In the genomic region with DNA sequence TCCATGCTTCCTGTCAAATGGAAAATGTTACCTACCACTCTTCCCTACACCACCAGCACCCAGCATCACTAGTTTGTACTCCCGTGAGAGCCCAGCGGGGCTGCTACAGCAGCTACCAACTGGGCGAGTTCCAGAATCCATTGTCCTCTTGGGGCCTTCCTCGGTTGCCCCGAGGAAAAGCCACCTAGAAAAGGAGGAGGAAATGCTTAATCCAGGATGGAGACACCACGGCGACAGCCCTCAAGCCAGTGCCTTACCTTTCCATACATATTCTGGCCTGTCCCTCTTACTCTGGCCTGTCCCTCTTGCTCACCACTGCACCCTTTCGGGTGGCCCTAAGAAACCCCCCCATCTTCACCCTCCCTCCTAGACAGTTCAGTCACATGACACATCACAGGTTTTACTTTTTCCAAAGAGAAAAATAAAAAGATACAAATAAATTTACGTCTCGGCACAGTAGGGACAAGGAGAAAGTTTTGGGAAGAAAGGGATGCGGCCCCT, we compare ENCODE assay signal across 8 cellular contexts. TPM values are rescaled to one million over a fixed set of nuclear protein-coding genes. Genes with fewer than 3 reads are reported as not detected.
DNase-seq lines count a peak whose midpoint lies in the region; FAIRE-seq and TF ChIP-seq lines count a peak whose summit lies in the region.

No MANE protein-coding gene starts in this region.

- H3K36me3 ChIP-seq in endothelial cell of umbilical vein (ENCODE audit: control insufficient read depth in 2 of 2, extremely low read depth in 1 of 2, insufficient read depth in 2 of 2, low read length in 2 of 2) (peaks cover 9 to 21% of the 10 kb centered on the region in 2 experiments), mesodermal cell (ENCODE audit: control insufficient read depth, insufficient read depth, low read length) (peaks cover 78% of the 10 kb centered on the region), tibial nerve (peaks cover 0 to 77% (median 12%) of the 10 kb centered on the region in 3 donors)

- peaks cover 20% of the 10 kb centered on the region for H3K79me2 ChIP-seq in endothelial cell of umbilical vein (ENCODE audit: control insufficient read depth, insufficient read depth, low read length)

- peak overlapping the region; percentile 74 for H3K9ac ChIP-seq in endothelial cell of umbilical vein (replicated peaks; ENCODE audit: extremely low read depth, insufficient read depth, low read length)

- no peaks in the 10 kb centered on the region for H3K9me1 ChIP-seq in endothelial cell of umbilical vein (replicated peaks; ENCODE audit: control insufficient read depth, extremely low read depth, insufficient read depth, low read length)

- no peak for TF ChIP-seq POLR2A in endothelial cell of umbilical vein (IDR thresholded peaks at IDR 0.05; ENCODE audit: low read depth, low read length)
- no peak for TF ChIP-seq POLR2A in tibial nerve (IDR thresholded peaks at IDR 0.05)

- H3K27ac ChIP-seq in HL-60 (replicated peaks) (peak overlapping the region; percentile 65), endothelial cell of umbilical vein (ENCODE audit: insufficient read depth, low read depth, low read length) (peak overlapping the region; percentile 69), mesodermal cell (ENCODE audit: low read depth, low read length, severe bottlenecking) (peak overlapping the region; percentile 44), tibial nerve (peak overlapping the region; percentile 91 to 98 (median 96))

- dilution Hi-C loops in endothelial cell of umbilical vein (cut with MboI; ENCODE audit: extremely low pct_ligation_motif_present, low sequenced_read_pairs): no loop called here

- intact Hi-C loops in endothelial cell of umbilical vein (cut with micrococcal nuclease): loop anchor here (1.0 kb wide), 1 partner anchor 51 kb away; the partner anchor contains the start of gene SYT11

- peaks cover 51% of the 10 kb centered on the region for H3K36me3 Mint-ChIP-seq in activated naive CD4-positive, alpha-beta T cell treated with anti-CD3 and anti-CD28 coated beads, Interleukin-2, amount 10 ng/mL, durations not matched to agents 7 days and 5 days
- H3K36me3 Mint-ChIP-seq in T-helper 1 cell treated with Interleukin-12 subunit alpha and Interleukin-12 subunit beta and Interleukin-4 antibody, amounts not matched to agents 30 μg/mL and 1 μg/mL, for 36 hours (ENCODE audit: low read depth): peaks cover 25% of the 10 kb centered on the region

- peak overlapping the region; percentile 58 for H3K4me3 ChIP-seq in HL-60 (replicated peaks; ENCODE audit: insufficient read depth, low read length)
- H3K4me3 ChIP-seq in endothelial cell of umbilical vein (replicated peaks in 1 of 3; ENCODE audit: insufficient read depth in 1 of 3, low read depth in 1 of 3, low read length in 3 of 3): peak overlapping the region; percentile 61 to 85 (median 67)
- peak overlapping the region; percentile 74 for H3K4me3 ChIP-seq in mesodermal cell (ENCODE audit: extremely low read depth, insufficient read depth, low read length, poor library complexity, severe bottlenecking)
- H3K4me3 ChIP-seq in tibial nerve: peak overlapping the region; percentile 66 to 92 (median 86)

- H3K27me3 ChIP-seq in HL-60 (ENCODE audit: insufficient read depth, poor library complexity, severe bottlenecking) (no peaks in the 10 kb centered on the region), endothelial cell of umbilical vein (ENCODE audit: control insufficient read depth in 2 of 2, insufficient read depth in 2 of 2, low read length in 2 of 2) (no peaks in the 10 kb centered on the region), tibial nerve (no peaks in the 10 kb centered on the region)

- no peak for FAIRE-seq in endothelial cell of umbilical vein (lab: Jason Lieb, UNC)

- H3K27ac Mint-ChIP-seq in activated naive CD4-positive, alpha-beta T cell treated with anti-CD3 and anti-CD28 coated beads, Interleukin-2, amount 10 ng/mL, durations not matched to agents 7 days and 5 days: peak overlapping the region; percentile 92
- peak overlapping the region; percentile 98 for H3K27ac Mint-ChIP-seq in T-helper 1 cell treated with Interleukin-12 subunit alpha and Interleukin-12 subunit beta and Interleukin-4 antibody, amounts not matched to agents 30 μg/mL and 1 μg/mL, for 36 hours

- TF ChIP-seq CTCF in HL-60 (IDR thresholded peaks at IDR 0.05; ENCODE audit: insufficient read depth, low read length) (no peak), endothelial cell of umbilical vein (IDR thresholded peaks at IDR 0.05; ENCODE audit: extremely low read depth in 1 of 2, insufficient read depth in 1 of 2, low read depth in 1 of 2, low read length in 2 of 2) (no peak), tibial nerve (IDR thresholded peaks at IDR 0.05) (peak in 2 of 5 experiments; percentile 6 to 12)

- H3K27me3 Mint-ChIP-seq in activated naive CD4-positive, alpha-beta T cell treated with anti-CD3 and anti-CD28 coated beads, Interleukin-2, amount 10 ng/mL, durations not matched to agents 7 days and 5 days: no peaks in the 10 kb centered on the region
- no peaks in the 10 kb centered on the region for H3K27me3 Mint-ChIP-seq in T-helper 1 cell treated with Interleukin-12 subunit alpha and Interleukin-12 subunit beta and Interleukin-4 antibody, amounts not matched to agents 30 μg/mL and 1 μg/mL, for 36 hours (ENCODE audit: low read depth)

- H3K4me1 ChIP-seq in endothelial cell of umbilical vein (ENCODE audit: control insufficient read depth, extremely low read depth, insufficient read depth, low read length) (peaks cover 13% of the 10 kb centered on the region), mesodermal cell (ENCODE audit: control insufficient read depth, insufficient read depth, low read length, poor library complexity, severe bottlenecking) (peaks cover 5% of the 10 kb centered on the region), tibial nerve (peaks cover 0 to 32% (median 3%) of the 10 kb centered on the region in 4 donors)

- H3K9me3 ChIP-seq in endothelial cell of umbilical vein (replicated peaks; ENCODE audit: control insufficient read depth, insufficient read depth, low read length): no peaks in the 10 kb centered on the region
- no peaks in the 10 kb centered on the region for H3K9me3 ChIP-seq in mesodermal cell (ENCODE audit: control insufficient read depth, low read length)
- H3K9me3 ChIP-seq in tibial nerve: no peaks in the 10 kb centered on the region

- TF ChIP-seq EP300 in tibial nerve (IDR thresholded peaks at IDR 0.05): no peak

- peaks cover 34% of the 10 kb centered on the region for H3K4me1 Mint-ChIP-seq in activated naive CD4-positive, alpha-beta T cell treated with anti-CD3 and anti-CD28 coated beads, Interleukin-2, amount 10 ng/mL, durations not matched to agents 7 days and 5 days
- H3K4me1 Mint-ChIP-seq in T-helper 1 cell treated with Interleukin-12 subunit alpha and Interleukin-12 subunit beta and Interleukin-4 antibody, amounts not matched to agents 30 μg/mL and 1 μg/mL, for 36 hours (ENCODE audit: low read depth): peaks cover 25% of the 10 kb centered on the region

- POLR2A ChIA-PET in endothelial cell of umbilical vein (lab: Charles Lee): interaction anchor here (0.6 to 1.4 kb wide), 2 partner anchors 17 to 29 kb away, joined by 3 to 6 read pairs; no protein-coding TSS in a partner anchor

- H3K9me3 Mint-ChIP-seq in activated naive CD4-positive, alpha-beta T cell treated with anti-CD3 and anti-CD28 coated beads, Interleukin-2, amount 10 ng/mL, durations not matched to agents 7 days and 5 days: no peaks in the 10 kb centered on the region
- no peaks in the 10 kb centered on the region for H3K9me3 Mint-ChIP-seq in T-helper 1 cell treated with Interleukin-12 subunit alpha and Interleukin-12 subunit beta and Interleukin-4 antibody, amounts not matched to agents 30 μg/mL and 1 μg/mL, for 36 hours

- no TSS peak for BruUV-seq in endothelial cell of umbilical vein (replicated peaks; lab: Mats Ljungman, UMichigan)

- peak overlapping the region; percentile 93 for H3K4me3 Mint-ChIP-seq in activated naive CD4-positive, alpha-beta T cell treated with anti-CD3 and anti-CD28 coated beads, Interleukin-2, amount 10 ng/mL, durations not matched to agents 7 days and 5 days
- H3K4me3 Mint-ChIP-seq in T-helper 1 cell treated with Interleukin-12 subunit alpha and Interleukin-12 subunit beta and Interleukin-4 antibody, amounts not matched to agents 30 μg/mL and 1 μg/mL, for 36 hours: peak overlapping the region; percentile 99

- peak overlapping the region; percentile 93 for H3K4me2 ChIP-seq in endothelial cell of umbilical vein (ENCODE audit: insufficient read depth, low read length)

- peak; percentile 36 for DNase-seq in activated naive CD4-positive, alpha-beta T cell treated with anti-CD3 and anti-CD28 coated beads, Interleukin-2, amount 10 ng/mL, durations not matched to agents 7 days and 5 days
- DNase-seq in activated naive CD4-positive, alpha-beta T cell (lab: John Stamatoyannopoulos, UW): no peak
- DNase-seq in HL-60 (ENCODE audit: low read depth in 1 of 2, low spot score in 1 of 2) (peak in 1 of 2 experiments; percentile 7), endothelial cell of umbilical vein (ENCODE audit: low read depth, low spot score) (peak; percentile 67), tibial nerve (ENCODE audit: low spot score in 2 of 2) (no peak), NK-92 (lab: John Stamatoyannopoulos, UW; ENCODE audit: unreplicated experiment) (no peak)

- 7 to 19% methylated on average over 3 to 4 of the region's 11 CpGs for WGBS in mesodermal cell (ENCODE audit: insufficient coverage in 2 of 2), 2 experiments
- 2 to 4% methylated on average over 11 of the region's 11 CpGs for WGBS in tibial nerve, 2 donors

- CTCF ChIA-PET in activated naive CD4-positive, alpha-beta T cell treated with anti-CD3 and anti-CD28 coated beads, Interleukin-2, amount 10 ng/mL, durations not matched to agents 7 days and 5 days (lab: Charles Lee): no interaction called here
- CTCF ChIA-PET in endothelial cell of umbilical vein (lab: Charles Lee): interaction anchor here (0.6 to 1.0 kb wide), 3 partner anchors 12 to 79 kb away, joined by 3 to 7 read pairs (median 4); no protein-coding TSS in a partner anchor

- H4K20me1 ChIP-seq in endothelial cell of umbilical vein (replicated peaks; ENCODE audit: control insufficient read depth, extremely low read depth, insufficient read depth, low read length): no peaks in the 10 kb centered on the region

- peak overlapping the region; percentile 16 for H2AFZ ChIP-seq in endothelial cell of umbilical vein (ENCODE audit: low read depth, low read length)

RNA-seq across cellular contexts. Expression of gene RIT1, which starts 0.5 kb away (rescaled TPM):
- total RNA-seq in endothelial cell of umbilical vein: 46.4 and 47.8 TPM in 2 replicates
- 52.0 and 65.5 TPM in 2 replicates for polyA plus RNA-seq in endothelial cell of umbilical vein
- 56.2 and 62.6 TPM in 2 replicates for polyA plus RNA-seq in endothelial cell of umbilical vein (2011; cell fraction: cytosol; rRNA removed)
- polyA plus RNA-seq in endothelial cell of umbilical vein (2011; cell fraction: nucleus; rRNA removed): 41.7 and 45.6 TPM in 2 replicates
- 36.1 and 37.2 TPM in 2 replicates for polyA plus RNA-seq in endothelial cell of umbilical vein (2012)
- polyA minus RNA-seq in endothelial cell of umbilical vein: 79.4 and 130 TPM in 2 replicates
- polyA minus RNA-seq in endothelial cell of umbilical vein (2011; cell fraction: cytosol; rRNA and poly(A)+ RNA removed): 15.1 TPM
- 21.7 and 35.0 TPM in 2 replicates for polyA minus RNA-seq in endothelial cell of umbilical vein (2011; cell fraction: nucleus; rRNA and poly(A)+ RNA removed)
- 46.8 TPM for polyA plus RNA-seq in mesodermal cell (2013, experiment 1 of 2)
- 38.1 TPM for polyA plus RNA-seq in mesodermal cell (2013, experiment 2 of 2)
- 10 to 100 TPM; 18.8 to 23.3 (median 20.7) TPM for total RNA-seq in tibial nerve

RNA-seq across cellular contexts. Expression of gene KHDC4, which starts 23.5 kb away (rescaled TPM):
- 54.1 and 55.6 TPM in 2 replicates for total RNA-seq in endothelial cell of umbilical vein
- 47.9 and 48.6 TPM in 2 replicates for polyA plus RNA-seq in endothelial cell of umbilical vein
- polyA plus RNA-seq in endothelial cell of umbilical vein (2011; cell fraction: cytosol; rRNA removed): 22.4 and 25.5 TPM in 2 replicates
- polyA plus RNA-seq in endothelial cell of umbilical vein (2011; cell fraction: nucleus; rRNA removed): 123 and 207 TPM in 2 replicates
- polyA plus RNA-seq in endothelial cell of umbilical vein (2012): 19.8 and 29.0 TPM in 2 replicates
- polyA minus RNA-seq in endothelial cell of umbilical vein: 75.4 and 81.4 TPM in 2 replicates
- 50.2 TPM for polyA minus RNA-seq in endothelial cell of umbilical vein (2011; cell fraction: cytosol; rRNA and poly(A)+ RNA removed)
- 68.0 and 96.9 TPM in 2 replicates for polyA minus RNA-seq in endothelial cell of umbilical vein (2011; cell fraction: nucleus; rRNA and poly(A)+ RNA removed)
- polyA plus RNA-seq in mesodermal cell (2013, experiment 1 of 2): 37.3 TPM
- 39.6 TPM for polyA plus RNA-seq in mesodermal cell (2013, experiment 2 of 2)
- 10 to 100 TPM; 46.8 to 82.8 (median 67.7) TPM for total RNA-seq in tibial nerve

RNA-seq across cellular contexts. Expression of gene RXFP4, which starts 30.8 kb away (rescaled TPM):
- not detected in 2 replicates for total RNA-seq in endothelial cell of umbilical vein
- polyA plus RNA-seq in endothelial cell of umbilical vein: not detected in 2 replicates
- not detected in 2 replicates for polyA plus RNA-seq in endothelial cell of umbilical vein (2011; cell fraction: cytosol; rRNA removed)
- not detected in 2 replicates for polyA plus RNA-seq in endothelial cell of umbilical vein (2011; cell fraction: nucleus; rRNA removed)
- polyA plus RNA-seq in endothelial cell of umbilical vein (2012): not detected in 2 replicates
- polyA minus RNA-seq in endothelial cell of umbilical vein: not detected in 2 replicates
- polyA minus RNA-seq in endothelial cell of umbilical vein (2011; cell fraction: cytosol; rRNA and poly(A)+ RNA removed): not detected
- 0.34 TPM in 1 of 2 replicates, not detected in the other for polyA minus RNA-seq in endothelial cell of umbilical vein (2011; cell fraction: nucleus; rRNA and poly(A)+ RNA removed)
- not detected for polyA plus RNA-seq in mesodermal cell (2013, experiment 1 of 2)
- polyA plus RNA-seq in mesodermal cell (2013, experiment 2 of 2): not detected
- not detected for total RNA-seq in tibial nerve

RNA-seq across cellular contexts. Expression of gene SYT11, which starts 51.3 kb away (rescaled TPM):
- total RNA-seq in endothelial cell of umbilical vein (33.7 and 36.5 TPM in 2 replicates), tibial nerve (10 to 100 TPM; 29.2 to 54.2 (median 38.1) TPM)
- 27.6 and 28.2 TPM in 2 replicates for polyA plus RNA-seq in endothelial cell of umbilical vein
- polyA plus RNA-seq in endothelial cell of umbilical vein (2011; cell fraction: cytosol; rRNA removed): 24.2 and 26.2 TPM in 2 replicates
- 18.3 and 18.5 TPM in 2 replicates for polyA plus RNA-seq in endothelial cell of umbilical vein (2011; cell fraction: nucleus; rRNA removed)
- polyA plus RNA-seq in endothelial cell of umbilical vein (2012): 28.6 and 33.6 TPM in 2 replicates
- polyA minus RNA-seq in endothelial cell of umbilical vein: 71.3 and 78.1 TPM in 2 replicates
- polyA minus RNA-seq in endothelial cell of umbilical vein (2011; cell fraction: cytosol; rRNA and poly(A)+ RNA removed): 0.20 TPM
- 16.8 and 20.6 TPM in 2 replicates for polyA minus RNA-seq in endothelial cell of umbilical vein (2011; cell fraction: nucleus; rRNA and poly(A)+ RNA removed)
- 2.6 TPM for polyA plus RNA-seq in mesodermal cell (2013, experiment 1 of 2)
- 2.0 TPM for polyA plus RNA-seq in mesodermal cell (2013, experiment 2 of 2)

RNA-seq across cellular contexts. Expression of gene GON4L, which starts 53.7 kb away (rescaled TPM):
- total RNA-seq in endothelial cell of umbilical vein (58.7 and 60.4 TPM in 2 replicates), tibial nerve (10 to 100 TPM; 53.3 to 88.2 (median 66.2) TPM)
- 29.5 and 30.5 TPM in 2 replicates for polyA plus RNA-seq in endothelial cell of umbilical vein
- 17.6 and 17.9 TPM in 2 replicates for polyA plus RNA-seq in endothelial cell of umbilical vein (2011; cell fraction: cytosol; rRNA removed)
- 97.5 and 98.8 TPM in 2 replicates for polyA plus RNA-seq in endothelial cell of umbilical vein (2011; cell fraction: nucleus; rRNA removed)
- polyA plus RNA-seq in endothelial cell of umbilical vein (2012): 20.2 and 26.1 TPM in 2 replicates
- 66.2 and 73.9 TPM in 2 replicates for polyA minus RNA-seq in endothelial cell of umbilical vein
- 17.1 TPM for polyA minus RNA-seq in endothelial cell of umbilical vein (2011; cell fraction: cytosol; rRNA and poly(A)+ RNA removed)
- polyA minus RNA-seq in endothelial cell of umbilical vein (2011; cell fraction: nucleus; rRNA and poly(A)+ RNA removed): 52.2 and 83.8 TPM in 2 replicates
- polyA plus RNA-seq in mesodermal cell (2013, experiment 1 of 2): 22.8 TPM
- 22.9 TPM for polyA plus RNA-seq in mesodermal cell (2013, experiment 2 of 2)

Comparison
In these comparisons a context has a peak if more than half of its experiments do, and no peak if none do; other contexts are left out.
1. DNase-seq: peak in activated naive CD4-positive, alpha-beta T cell treated with anti-CD3 and anti-CD28 coated beads, Interleukin-2, amount 10 ng/mL, durations not matched to agents 7 days and 5 days (single experiment) and endothelial cell of umbilical vein (single experiment); none in activated naive CD4-positive, alpha-beta T cell (0 of 4), tibial nerve (0 of 2) and NK-92 (single experiment).
2. H3K27ac ChIP-seq: peak in every context shown above with its lines; median percentile 96 in tibial nerve; 69 in endothelial cell of umbilical vein; 65 in HL-60; 44 in mesodermal cell.
3. Peak in every context shown above with its lines, with median percentiles within 50 percentile points of each other: H3K4me3 ChIP-seq.